Comparison of ENCODE assay signal across 13 cellular contexts in the genomic region with DNA sequence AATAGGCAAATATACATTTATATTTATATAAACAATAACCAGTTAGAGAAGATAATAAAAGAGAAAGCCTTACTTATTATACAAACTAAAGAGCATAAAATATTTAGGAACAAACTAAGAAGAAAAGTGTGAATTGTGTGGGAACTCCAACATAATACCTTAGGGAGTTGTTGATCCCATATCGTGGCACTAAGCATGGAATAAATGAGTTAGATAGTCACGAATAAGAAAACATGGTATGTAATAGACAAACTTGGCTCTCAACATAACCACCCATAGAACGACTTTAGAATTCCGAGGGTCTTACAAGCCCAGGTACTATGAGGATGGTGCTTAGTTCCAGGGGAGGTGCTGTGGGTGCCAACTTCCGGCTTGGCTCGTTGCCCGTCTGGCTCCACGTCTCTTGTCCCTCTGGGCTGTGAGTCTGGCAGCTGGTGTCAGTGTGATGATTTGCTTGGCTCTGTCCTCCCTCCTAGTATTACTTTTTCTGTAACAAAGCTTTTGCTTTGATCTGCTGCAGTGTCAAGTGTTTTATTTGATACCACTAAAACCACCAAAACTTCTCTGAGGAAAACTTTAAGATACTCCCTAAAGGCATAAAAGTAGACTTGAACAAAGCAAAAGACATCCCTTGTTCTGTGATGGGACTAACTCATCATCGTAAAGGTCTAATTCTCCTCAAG. TPM values are rescaled to one million over a fixed set of nuclear protein-coding genes. Genes with fewer than 3 reads are reported as not detected.
DNase-seq lines count a peak whose midpoint lies in the region; ATAC-seq and TF ChIP-seq lines count a peak whose summit lies in the region.
"Had no signal": no experiment of that assay in that cellular context is flagged by ENCODE, and none has a peak within 500 bp of the region (broad histone marks: within the 10 kb centered on the region; RNA-seq: fewer than 3 reads in every experiment).

No MANE protein-coding gene starts in this region.

- no peaks in the 10 kb centered on the region for H3K36me3 Mint-ChIP-seq in activated naive CD4-positive, alpha-beta T cell treated with anti-CD3 and anti-CD28 coated beads, Interleukin-2, amount 50 U/mL, for 72 hours
- H3K36me3 Mint-ChIP-seq: stimulated activated memory B cell treated with anti-CD40 and anti-IgM and Interleukin-4, amounts not matched to agents 10 μg/mL and 1 μg/mL and 100 μg/mL, for 72 hours; T-cell had no signal

- no peak overlapping the region for H3K27ac Mint-ChIP-seq in activated naive CD4-positive, alpha-beta T cell treated with anti-CD3 and anti-CD28 coated beads, Interleukin-2, amount 50 U/mL, for 72 hours
- H3K27ac Mint-ChIP-seq: activated CD8-positive, alpha-beta T cell treated with anti-CD3 and anti-CD28 coated beads for 36 hours; stimulated activated memory B cell treated with anti-CD40 and anti-IgM and Interleukin-4, amounts not matched to agents 10 μg/mL and 1 μg/mL and 100 μg/mL, for 72 hours; T-cell had no signal

- H3K36me3 ChIP-seq in gastrocnemius medialis = no peaks in the 10 kb centered on the region

- H3K27ac ChIP-seq in gastrocnemius medialis = peak overlapping the region; percentile 83 to 91 (median 85)
- H3K27ac ChIP-seq: 22Rv1, hepatocyte had no signal

- peak; percentile 45 to 55 for ATAC-seq in gastrocnemius medialis
- ATAC-seq in HG02642 (IDR thresholded peaks at IDR 0.05; ENCODE audit: poor library complexity, unreplicated experiment) = no peak
- ATAC-seq in activated naive CD4-positive, alpha-beta T cell treated with anti-CD3 and anti-CD28 coated beads, Interleukin-2, amount 50 U/mL, for 72 hours = no peak
- ATAC-seq: activated CD8-positive, alpha-beta T cell treated with anti-CD3 and anti-CD28 coated beads for 36 hours; stimulated activated memory B cell treated with anti-CD40 and anti-IgM and Interleukin-4, amounts not matched to agents 10 μg/mL and 1 μg/mL and 100 μg/mL, for 72 hours; T-cell had no signal

- no peaks in the 10 kb centered on the region for H3K27me3 ChIP-seq in gastrocnemius medialis
- H3K27me3 ChIP-seq: hepatocyte had no signal

- H3K9me3 Mint-ChIP-seq in activated naive CD4-positive, alpha-beta T cell treated with anti-CD3 and anti-CD28 coated beads, Interleukin-2, amount 50 U/mL, for 72 hours = no peaks in the 10 kb centered on the region
- H3K9me3 Mint-ChIP-seq: activated CD8-positive, alpha-beta T cell treated with anti-CD3 and anti-CD28 coated beads for 36 hours; stimulated activated memory B cell treated with anti-CD40 and anti-IgM and Interleukin-4, amounts not matched to agents 10 μg/mL and 1 μg/mL and 100 μg/mL, for 72 hours; T-cell had no signal

- in situ Hi-C loops in gastrocnemius medialis (cut with MboI; ENCODE audit: low sequenced_read_pairs in 4 of 4) = no loop called here

- no peak for TF ChIP-seq CTCF in epithelial cell of proximal tubule (conservative IDR thresholded peaks at IDR 0.05; ENCODE audit: low read depth, low read length)
- no peak for TF ChIP-seq CTCF in gastrocnemius medialis (IDR thresholded peaks at IDR 0.05 in 4 of 5, conservative IDR thresholded peaks at IDR 0.05 in 1 of 5)

- no peak for TF ChIP-seq POLR2A in gastrocnemius medialis (IDR thresholded peaks at IDR 0.05)

- H3K9me3 ChIP-seq in gastrocnemius medialis = no peaks in the 10 kb centered on the region

- H3K4me1 ChIP-seq in gastrocnemius medialis = peaks cover 50 to 55% of the 10 kb centered on the region in 2 donors

- H3K4me3 ChIP-seq in epithelial cell of proximal tubule (ENCODE audit: low read depth, low read length) = peak overlapping the region; percentile 26
- no peak overlapping the region for H3K4me3 ChIP-seq in gastrocnemius medialis
- H3K4me3 ChIP-seq: hepatocyte had no signal

- intact Hi-C loops in gastrocnemius medialis (cut with DNase I; ENCODE audit: low total_unique reads) = no loop called here

- DNase-seq in DMS 273 (lab: John Stamatoyannopoulos, UW; ENCODE audit: unreplicated experiment) = peak; percentile 67
- no peak for DNase-seq in DMS 273 treated with DMSO at 0.1 percent for 48 hours (lab: John Stamatoyannopoulos, UW)
- DNase-seq in NCI-H2196 treated with DMSO at 0.1 percent for 48 hours (lab: John Stamatoyannopoulos, UW; ENCODE audit: unreplicated experiment) = peak; percentile 41
- no peak for DNase-seq in epithelial cell of proximal tubule (ENCODE audit: low read depth)
- DNase-seq in gastrocnemius medialis = peak; percentile 69 to 87
- DNase-seq in activated CD4-positive, alpha-beta T cell treated with anti-CD3 and anti-CD28 coated beads, Interleukin-2, amount 50 U/mL, for 4 hours = no peak
- DNase-seq in activated naive CD4-positive, alpha-beta T cell treated with anti-CD3 and anti-CD28 coated beads, Interleukin-2, amount 50 U/mL, for 72 hours (ENCODE audit: low spot score in 2 of 2) = no peak
- DNase-seq: activated CD8-positive, alpha-beta T cell treated with anti-CD3 and anti-CD28 coated beads for 36 hours; T-cell had no signal

RNA-seq across cellular contexts. Expression of gene RBM20, which starts 9.5 kb away (rescaled TPM):
- total RNA-seq in epithelial cell of proximal tubule (0.07 and 0.46 TPM in 2 replicates), gastrocnemius medialis (10 to 100 TPM in 2 of 4 donors, 1 to 10 TPM in 2; 7.4 to 18.4 (median 10.2) TPM)
- total RNA-seq in activated naive CD4-positive, alpha-beta T cell treated with anti-CD3 and anti-CD28 coated beads, Interleukin-2, amount 50 U/mL, for 72 hours = under 1 TPM; 0.06 to 0.20 TPM

Comparison
In these comparisons a context has a peak if more than half of its experiments do, and no peak if none do; other contexts are left out.
1. DNase-seq: peak in DMS 273 (single experiment), NCI-H2196 treated with DMSO at 0.1 percent for 48 hours (single experiment) and gastrocnemius medialis (2 of 2); none in DMS 273 treated with DMSO at 0.1 percent for 48 hours (single experiment), epithelial cell of proximal tubule (single experiment), activated CD4-positive, alpha-beta T cell treated with anti-CD3 and anti-CD28 coated beads, Interleukin-2, amount 50 U/mL, for 4 hours (0 of 2) and activated naive CD4-positive, alpha-beta T cell treated with anti-CD3 and anti-CD28 coated beads, Interleukin-2, amount 50 U/mL, for 72 hours (0 of 2).
2. ATAC-seq: peak in gastrocnemius medialis (2 of 2); none in HG02642 (single experiment) and activated naive CD4-positive, alpha-beta T cell treated with anti-CD3 and anti-CD28 coated beads, Interleukin-2, amount 50 U/mL, for 72 hours (0 of 2).